10 cellular contexts compared by ENCODE assay signal in the genomic region with DNA sequence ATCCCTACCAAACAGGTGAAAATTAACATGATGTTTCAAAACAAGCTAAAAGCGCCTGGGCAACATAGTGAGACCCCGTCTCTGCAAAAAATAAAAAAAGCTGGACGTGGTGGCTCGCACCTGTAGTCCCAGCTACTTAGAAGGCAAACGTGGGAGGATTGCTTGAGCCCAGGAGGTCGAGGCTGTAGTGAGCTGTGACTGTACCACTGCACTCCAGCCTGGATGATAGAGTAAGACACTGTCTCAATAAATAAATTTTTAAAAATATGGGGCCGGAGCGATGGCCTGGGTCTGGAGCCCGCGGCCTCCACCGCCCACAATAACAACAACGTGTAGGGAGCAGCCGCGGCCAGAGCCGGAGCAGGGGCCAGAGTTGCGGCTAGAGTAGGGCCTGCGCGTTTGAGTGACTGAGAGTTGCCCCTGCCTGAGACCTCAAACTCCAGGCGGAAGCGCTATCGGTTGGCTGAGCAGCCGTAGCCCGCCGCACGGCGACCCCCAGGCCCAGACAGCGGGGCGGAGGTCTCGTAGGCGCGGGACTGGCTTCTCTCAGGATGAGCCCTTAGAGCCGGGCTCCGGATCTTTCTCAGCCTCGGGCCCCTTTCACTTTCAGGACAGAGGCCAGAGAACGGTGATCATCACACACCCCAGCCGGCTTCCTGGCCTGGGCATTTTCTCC. TPM values are rescaled to one million over a fixed set of nuclear protein-coding genes. Genes with fewer than 3 reads are reported as not detected.
DNase-seq lines count a peak whose midpoint lies in the region; ATAC-seq, FAIRE-seq and TF ChIP-seq lines count a peak whose summit lies in the region.
"Had no signal": no experiment of that assay in that cellular context is flagged by ENCODE, and none has a peak within 500 bp of the region (broad histone marks: within the 10 kb centered on the region; RNA-seq: fewer than 3 reads in every experiment).

No MANE protein-coding gene starts in this region.

- H3K27me3 ChIP-seq in keratinocyte (ENCODE audit: control insufficient read depth, extremely low read depth, insufficient read depth, low read length) = no peaks in the 10 kb centered on the region
- no peaks in the 10 kb centered on the region for H3K27me3 ChIP-seq in thymus (ENCODE audit: control insufficient read depth, insufficient read depth)

- CTCF ChIA-PET in activated CD4-positive, alpha-beta T cell treated with anti-CD3 and anti-CD28 coated beads, Interleukin-2, amount 10 ng/mL, durations not matched to agents 7 days and 5 days (lab: Charles Lee) = interaction anchor here (0.6 kb wide), 2 partner anchors 100 to 211 kb away, joined by 3 to 5 read pairs; no protein-coding TSS in a partner anchor
- CTCF ChIA-PET in activated naive CD4-positive, alpha-beta T cell treated with anti-CD3 and anti-CD28 coated beads, Interleukin-2, amount 10 ng/mL, durations not matched to agents 7 days and 5 days (lab: Charles Lee) = no interaction called here

- H3K9me3 ChIP-seq in keratinocyte (ENCODE audit: control insufficient read depth, low read depth, low read length) (no peaks in the 10 kb centered on the region), thymus (ENCODE audit: control insufficient read depth) (no peaks in the 10 kb centered on the region)

- H3K27ac ChIP-seq in keratinocyte (ENCODE audit: control insufficient read depth, insufficient read depth, low read length) (no peak overlapping the region), thymus (ENCODE audit: low read depth) (no peak overlapping the region)

- H3K79me2 ChIP-seq in keratinocyte (ENCODE audit: control insufficient read depth, insufficient read depth, low read length) = no peaks in the 10 kb centered on the region

- H3K4me3 ChIP-seq in keratinocyte (ENCODE audit: control insufficient read depth in 2 of 3, extremely low read depth in 1 of 3, insufficient read depth in 2 of 3, low read depth in 1 of 3, low read length in 3 of 3) = no peak overlapping the region
- peak overlapping the region; percentile 33 for H3K4me3 ChIP-seq in thymus (ENCODE audit: low read length)

- H3K36me3 Mint-ChIP-seq in activated CD4-positive, alpha-beta T cell treated with anti-CD3 and anti-CD28 coated beads, Interleukin-2, amount 10 ng/mL, durations not matched to agents 7 days and 5 days (ENCODE audit: low read depth) = peaks cover 3% of the 10 kb centered on the region
- peaks cover 7% of the 10 kb centered on the region for H3K36me3 Mint-ChIP-seq in activated naive CD4-positive, alpha-beta T cell treated with anti-CD3 and anti-CD28 coated beads, Interleukin-2, amount 10 ng/mL, durations not matched to agents 7 days and 5 days

- peak; percentile 7 for DNase-seq in activated CD4-positive, alpha-beta T cell treated with anti-CD3 and anti-CD28 coated beads, Interleukin-2, amount 10 ng/mL, durations not matched to agents 7 days and 5 days
- no peak for DNase-seq in activated CD4-positive, alpha-beta T cell treated with anti-CD3 and anti-CD28 coated beads for 1 hour
- DNase-seq in activated naive CD4-positive, alpha-beta T cell treated with anti-CD3 and anti-CD28 coated beads, Interleukin-2, amount 10 ng/mL, durations not matched to agents 7 days and 5 days = peak; percentile 21
- DNase-seq in keratinocyte (ENCODE audit: low read depth, low spot score) (no peak), NCI-H146 treated with DMSO at 0.1 percent for 48 hours (lab: John Stamatoyannopoulos, UW; ENCODE audit: unreplicated experiment) (no peak), AML-193 (lab: John Stamatoyannopoulos, UW) (no peak)
- DNase-seq: CD4-positive, CD25-positive, alpha-beta regulatory T cell had no signal

- H4K20me1 ChIP-seq in keratinocyte (ENCODE audit: control insufficient read depth, extremely low read depth, insufficient read depth, low read length) = no peaks in the 10 kb centered on the region

- H2AFZ ChIP-seq in keratinocyte (ENCODE audit: control insufficient read depth, low read length) = no peak overlapping the region

- POLR2A ChIA-PET in activated CD4-positive, alpha-beta T cell treated with anti-CD3 and anti-CD28 coated beads, Interleukin-2, amount 10 ng/mL, durations not matched to agents 7 days and 5 days (lab: Charles Lee) = interaction anchor here (0.6 kb wide), 1 partner anchor 100 kb away, joined by 3 read pairs; no protein-coding TSS in a partner anchor

- ATAC-seq in HG02884 (IDR thresholded peaks at IDR 0.05; ENCODE audit: unreplicated experiment) = no peak

- H3K9me3 Mint-ChIP-seq in activated CD4-positive, alpha-beta T cell treated with anti-CD3 and anti-CD28 coated beads, Interleukin-2, amount 10 ng/mL, durations not matched to agents 7 days and 5 days = no peaks in the 10 kb centered on the region
- H3K9me3 Mint-ChIP-seq in activated naive CD4-positive, alpha-beta T cell treated with anti-CD3 and anti-CD28 coated beads, Interleukin-2, amount 10 ng/mL, durations not matched to agents 7 days and 5 days = peaks cover 3% of the 10 kb centered on the region

- H3K4me1 ChIP-seq in keratinocyte (ENCODE audit: control insufficient read depth, extremely low read depth, insufficient read depth, low read length) = peaks cover 3% of the 10 kb centered on the region
- no peaks in the 10 kb centered on the region for H3K4me1 ChIP-seq in thymus (ENCODE audit: control insufficient read depth, insufficient read depth, low read length)

- peak overlapping the region; percentile 10 for H3K4me2 ChIP-seq in keratinocyte (ENCODE audit: control insufficient read depth, extremely low read depth, insufficient read depth, low read depth, low read length)

- peaks cover 8% of the 10 kb centered on the region for H3K27me3 Mint-ChIP-seq in activated CD4-positive, alpha-beta T cell treated with anti-CD3 and anti-CD28 coated beads, Interleukin-2, amount 10 ng/mL, durations not matched to agents 7 days and 5 days
- peaks cover 30% of the 10 kb centered on the region for H3K27me3 Mint-ChIP-seq in activated naive CD4-positive, alpha-beta T cell treated with anti-CD3 and anti-CD28 coated beads, Interleukin-2, amount 10 ng/mL, durations not matched to agents 7 days and 5 days
- H3K27me3 Mint-ChIP-seq: brain had no signal

- H3K36me3 ChIP-seq in keratinocyte (ENCODE audit: control insufficient read depth in 2 of 2, extremely low read depth in 1 of 2, insufficient read depth in 2 of 2, low read length in 2 of 2) (no peaks in the 10 kb centered on the region), thymus (ENCODE audit: control insufficient read depth, insufficient read depth) (no peaks in the 10 kb centered on the region)

- dilution Hi-C loops in keratinocyte (cut with MboI; ENCODE audit: extremely low pct_ligation_motif_present, low sequenced_read_pairs) = no loop called here

- TF ChIP-seq CTCF in keratinocyte (optimal IDR thresholded peaks at IDR 0.05 in 1 of 3, IDR thresholded peaks at IDR 0.05 in 1 of 3, conservative IDR thresholded peaks at IDR 0.05 in 1 of 3; ENCODE audit: extremely low read depth in 1 of 3, insufficient read depth in 2 of 3, low read length in 3 of 3) = no peak

- no peaks in the 10 kb centered on the region for H3K9me1 ChIP-seq in keratinocyte (ENCODE audit: control insufficient read depth, extremely low read depth, insufficient read depth, low read length)

- no peak for FAIRE-seq in keratinocyte (lab: Jason Lieb, UNC)

- no peak overlapping the region for H3K9ac ChIP-seq in keratinocyte (ENCODE audit: control insufficient read depth, extremely low read depth, insufficient read depth, low read length)

- WGBS in thymus = 21% methylated on average over 36 of the region's 36 CpGs

- no peak overlapping the region for H3K4me3 Mint-ChIP-seq in activated CD4-positive, alpha-beta T cell treated with anti-CD3 and anti-CD28 coated beads, Interleukin-2, amount 10 ng/mL, durations not matched to agents 7 days and 5 days
- H3K4me3 Mint-ChIP-seq in activated naive CD4-positive, alpha-beta T cell treated with anti-CD3 and anti-CD28 coated beads, Interleukin-2, amount 10 ng/mL, durations not matched to agents 7 days and 5 days = no peak overlapping the region
- H3K4me3 Mint-ChIP-seq: brain had no signal

- peaks cover 11% of the 10 kb centered on the region for H3K4me1 Mint-ChIP-seq in activated CD4-positive, alpha-beta T cell treated with anti-CD3 and anti-CD28 coated beads, Interleukin-2, amount 10 ng/mL, durations not matched to agents 7 days and 5 days
- peaks cover 9% of the 10 kb centered on the region for H3K4me1 Mint-ChIP-seq in activated naive CD4-positive, alpha-beta T cell treated with anti-CD3 and anti-CD28 coated beads, Interleukin-2, amount 10 ng/mL, durations not matched to agents 7 days and 5 days
- H3K4me1 Mint-ChIP-seq: brain had no signal

- no peak overlapping the region for H3K27ac Mint-ChIP-seq in activated CD4-positive, alpha-beta T cell treated with anti-CD3 and anti-CD28 coated beads, Interleukin-2, amount 10 ng/mL, durations not matched to agents 7 days and 5 days
- no peak overlapping the region for H3K27ac Mint-ChIP-seq in activated naive CD4-positive, alpha-beta T cell treated with anti-CD3 and anti-CD28 coated beads, Interleukin-2, amount 10 ng/mL, durations not matched to agents 7 days and 5 days
- H3K27ac Mint-ChIP-seq: brain; CD4-positive, CD25-positive, alpha-beta regulatory T cell had no signal

RNA-seq across cellular contexts. Expression of a gene that starts 41.4 kb away (rescaled TPM):
- total RNA-seq in activated CD4-positive, alpha-beta T cell treated with anti-CD3 and anti-CD28 coated beads, Interleukin-2, amount 10 ng/mL, durations not matched to agents 7 days and 5 days = 10 to 100 TPM; 16.8 to 17.1 TPM
- polyA plus RNA-seq in keratinocyte = 12.0 to 21.2 TPM (median 19.4 TPM) in 3 replicates
- polyA plus RNA-seq in keratinocyte (2011; ENCODE audit: low read depth) = 5.8 TPM
- 5.3 and 14.4 TPM in 2 replicates for polyA plus RNA-seq in keratinocyte (2011; cell fraction: cytosol; rRNA removed)
- polyA plus RNA-seq in keratinocyte (2011; cell fraction: nucleus; rRNA removed) = 28.8 and 31.5 TPM in 2 replicates
- polyA plus RNA-seq in keratinocyte (2012; ENCODE audit: low replicate concordance) = 6.3 and 9.5 TPM in 2 replicates
- polyA minus RNA-seq in keratinocyte = 9.9 to 65.0 TPM (median 54.6 TPM) in 3 replicates
- 15.7 TPM for polyA minus RNA-seq in keratinocyte (2011; cell fraction: cytosol; rRNA and poly(A)+ RNA removed)
- 34.9 and 60.3 TPM in 2 replicates for polyA minus RNA-seq in keratinocyte (2011; cell fraction: nucleus; rRNA and poly(A)+ RNA removed)
- polyA plus RNA-seq in thymus = 8.6 TPM

Comparison
In these comparisons a context has a peak if more than half of its experiments do, and no peak if none do; other contexts are left out.
1. DNase-seq: peak in activated CD4-positive, alpha-beta T cell treated with anti-CD3 and anti-CD28 coated beads, Interleukin-2, amount 10 ng/mL, durations not matched to agents 7 days and 5 days (single experiment) and activated naive CD4-positive, alpha-beta T cell treated with anti-CD3 and anti-CD28 coated beads, Interleukin-2, amount 10 ng/mL, durations not matched to agents 7 days and 5 days (single experiment); none in activated CD4-positive, alpha-beta T cell treated with anti-CD3 and anti-CD28 coated beads for 1 hour (single experiment), keratinocyte (single experiment), NCI-H146 treated with DMSO at 0.1 percent for 48 hours (single experiment) and AML-193 (0 of 2).